Comparison of ENCODE assay signal across 37 cellular contexts in the genomic region with DNA sequence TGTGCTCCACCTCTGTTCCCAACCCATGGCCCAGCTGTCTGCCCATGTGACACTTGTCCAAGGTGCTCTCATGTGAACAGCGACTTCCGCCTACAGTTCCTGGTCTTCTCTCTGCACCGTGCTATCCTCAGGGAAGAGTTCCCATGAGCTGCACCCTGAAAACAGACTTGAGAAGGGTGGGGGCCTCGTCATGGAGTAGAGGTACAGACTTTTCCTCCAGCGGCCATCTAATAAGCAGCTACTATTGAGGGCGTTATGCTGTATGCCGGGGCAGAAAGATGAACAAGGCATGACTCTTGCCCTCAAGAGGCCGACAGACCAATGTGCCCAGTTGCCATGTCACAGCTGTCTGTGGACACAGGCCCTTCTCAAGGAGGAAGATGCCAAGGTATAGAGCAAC. TPM values are rescaled to one million over a fixed set of nuclear protein-coding genes. Genes with fewer than 3 reads are reported as not detected.
"Had no signal": no experiment of that assay in that cellular context is flagged by ENCODE, and none has a peak within 500 bp of the region (broad histone marks: within the 10 kb centered on the region; RNA-seq: fewer than 3 reads in every experiment).

No MANE protein-coding gene starts in this region.

- H3K9me3 Mint-ChIP-seq: activated CD4-positive, alpha-beta memory T cell treated with anti-CD3 and anti-CD28 coated beads for 36 hours; activated CD4-positive, alpha-beta T cell treated with anti-CD3 and anti-CD28 coated beads, Interleukin-2, amount 10 ng/mL, durations not matched to agents 24 days and 14 days; activated naive CD4-positive, alpha-beta T cell treated with anti-CD3 and anti-CD28 coated beads for 36 hours; activated naive CD4-positive, alpha-beta T cell treated with anti-CD3 and anti-CD28 coated beads, Interleukin-2, amount 50 U/mL, for 24 hours; activated naive CD8-positive, alpha-beta T cell treated with anti-CD3 and anti-CD28 coated beads for 36 hours; activated naive CD8-positive, alpha-beta T cell treated with anti-CD3 and anti-CD28 coated beads, Interleukin-2, amount 50 U/mL, for 24 hours; activated T-helper 1 cell treated with anti-CD3 and anti-CD28 coated beads, Interleukin-12 subunit alpha, Interleukin-12 subunit beta, Interleukin-2, Interleukin-4 antibody, amounts not matched to agents 30 ng/mL and 10 ng/mL and 1 ng/mL, durations not matched to agents 14 hours and 24 hours and 36 hours; activated T-helper 2 cell treated with anti-CD3 and anti-CD28 coated beads, Interferon-gamma antibody, Interleukin-2, Interleukin-4, amounts not matched to agents 10 μg/mL and 5 μg/mL and 100 μg/mL, durations not matched to agents 14 hours and 24 hours and 36 hours had no signal

- H3K36me3 Mint-ChIP-seq: activated CD4-positive, alpha-beta memory T cell treated with anti-CD3 and anti-CD28 coated beads for 36 hours; activated CD8-positive, alpha-beta memory T cell treated with anti-CD3 and anti-CD28 coated beads, Interleukin-2, amount 10 ng/mL, durations not matched to agents 7 days and 5 days; activated naive CD4-positive, alpha-beta T cell treated with anti-CD3 and anti-CD28 coated beads, Interleukin-2, amount 50 U/mL, for 24 hours; activated naive CD8-positive, alpha-beta T cell treated with anti-CD3 and anti-CD28 coated beads for 36 hours had no signal

- H3K4me3 Mint-ChIP-seq: activated CD4-positive, alpha-beta memory T cell treated with anti-CD3 and anti-CD28 coated beads for 36 hours; activated CD4-positive, alpha-beta T cell treated with anti-CD3 and anti-CD28 coated beads for 36 hours; activated CD4-positive, alpha-beta T cell treated with anti-CD3 and anti-CD28 coated beads, Interleukin-2, amount 10 ng/mL, durations not matched to agents 24 days and 14 days; activated CD8-positive, alpha-beta memory T cell treated with anti-CD3 and anti-CD28 coated beads, Interleukin-2, amount 10 ng/mL, durations not matched to agents 7 days and 5 days; activated CD8-positive, alpha-beta T cell treated with anti-CD3 and anti-CD28 coated beads, Interleukin-2, amount 10 ng/mL, durations not matched to agents 7 days and 5 days; activated naive CD4-positive, alpha-beta T cell treated with anti-CD3 and anti-CD28 coated beads for 36 hours; activated naive CD4-positive, alpha-beta T cell treated with anti-CD3 and anti-CD28 coated beads, Interleukin-2, amount 50 U/mL, for 24 hours; activated naive CD8-positive, alpha-beta T cell treated with anti-CD3 and anti-CD28 coated beads for 36 hours; activated naive CD8-positive, alpha-beta T cell treated with anti-CD3 and anti-CD28 coated beads, Interleukin-2, amount 50 U/mL, for 24 hours; activated T-helper 1 cell treated with anti-CD3 and anti-CD28 coated beads, Interleukin-12 subunit alpha, Interleukin-12 subunit beta, Interleukin-2, Interleukin-4 antibody, amounts not matched to agents 30 ng/mL and 10 ng/mL and 1 ng/mL, durations not matched to agents 14 hours and 24 hours and 36 hours; effector memory CD8-positive, alpha-beta T cell had no signal

- H3K4me1 Mint-ChIP-seq: activated CD4-positive, alpha-beta T cell treated with anti-CD3 and anti-CD28 coated beads for 36 hours; activated CD4-positive, alpha-beta T cell treated with anti-CD3 and anti-CD28 coated beads, Interleukin-2, amount 10 ng/mL, durations not matched to agents 24 days and 14 days; activated CD8-positive, alpha-beta memory T cell treated with anti-CD3 and anti-CD28 coated beads, Interleukin-2, amount 10 ng/mL, durations not matched to agents 7 days and 5 days; activated naive CD4-positive, alpha-beta T cell treated with anti-CD3 and anti-CD28 coated beads, Interleukin-2, amount 50 U/mL, for 24 hours; activated naive CD8-positive, alpha-beta T cell treated with anti-CD3 and anti-CD28 coated beads for 36 hours; activated naive CD8-positive, alpha-beta T cell treated with anti-CD3 and anti-CD28 coated beads, Interleukin-2, amount 50 U/mL, for 24 hours had no signal

- DNase-seq: activated CD4-positive, alpha-beta memory T cell treated with anti-CD3 and anti-CD28 coated beads for 36 hours; activated CD4-positive, alpha-beta T cell treated with anti-CD3 and anti-CD28 coated beads for 36 hours; activated CD4-positive, alpha-beta T cell treated with anti-CD3 and anti-CD28 coated beads, Interleukin-2, amount 10 ng/mL, durations not matched to agents 24 days and 14 days; activated CD4-positive, CD25-positive, alpha-beta regulatory T cell; activated CD4-positive, CD25-positive, alpha-beta regulatory T cell treated with anti-CD3 and anti-CD28 coated beads, Interleukin-2, amount 50 U/mL, for 72 hours; activated CD8-positive, alpha-beta memory T cell treated with anti-CD3 and anti-CD28 coated beads, Interleukin-2, amount 10 ng/mL, durations not matched to agents 7 days and 5 days; activated CD8-positive, alpha-beta memory T cell treated with anti-CD3 and anti-CD28 coated beads, Interleukin-2, amount 50 U/mL, for 4 hours; activated CD8-positive, alpha-beta T cell treated with anti-CD3 and anti-CD28 coated beads, Interleukin-2, amount 10 ng/mL, durations not matched to agents 7 days and 5 days; activated effector memory CD4-positive, alpha-beta T cell treated with anti-CD3 and anti-CD28 coated beads, Interleukin-2, amount 50 U/mL, for 16 hours; activated naive CD4-positive, alpha-beta T cell treated with anti-CD3 and anti-CD28 coated beads for 36 hours; activated naive CD8-positive, alpha-beta T cell treated with anti-CD3 and anti-CD28 coated beads for 36 hours; activated naive CD8-positive, alpha-beta T cell treated with anti-CD3 and anti-CD28 coated beads, Interleukin-2, amount 50 U/mL, for 24 hours; activated T-cell treated with anti-CD3 and anti-CD28 coated beads, Interleukin-2, amount 50 U/mL, for 1 hour; activated T-cell treated with anti-CD3 and anti-CD28 coated beads, Interleukin-2, amount 50 U/mL, for 48 hours; adrenal gland; amygdala; aorta; body of pancreas; caudate nucleus; cortex of kidney; dermis blood vessel endothelial cell; effector CD4-positive, alpha-beta T cell; effector memory CD8-positive, alpha-beta T cell; erythroblast; esophagus squamous epithelium; foreskin melanocyte; T-helper 2 cell had no signal

- ATAC-seq: activated CD4-positive, alpha-beta T cell treated with anti-CD3 and anti-CD28 coated beads for 36 hours; activated CD8-positive, alpha-beta memory T cell treated with anti-CD3 and anti-CD28 coated beads, Interleukin-2, amount 10 ng/mL, durations not matched to agents 7 days and 5 days; activated CD8-positive, alpha-beta T cell treated with anti-CD3 and anti-CD28 coated beads, Interleukin-2, amount 10 ng/mL, durations not matched to agents 7 days and 5 days; activated naive CD8-positive, alpha-beta T cell treated with anti-CD3 and anti-CD28 coated beads, Interleukin-2, amount 50 U/mL, for 24 hours; body of pancreas; effector memory CD8-positive, alpha-beta T cell; gastroesophageal sphincter had no signal

- H3K4me3 ChIP-seq: adrenal gland, body of pancreas, esophagus squamous epithelium, gastroesophageal sphincter had no signal

- H3K4me1 ChIP-seq: adrenal gland, body of pancreas, esophagus squamous epithelium, gastroesophageal sphincter had no signal

- H3K27me3 Mint-ChIP-seq: activated CD4-positive, alpha-beta T cell treated with anti-CD3 and anti-CD28 coated beads, Interleukin-2, amount 10 ng/mL, durations not matched to agents 24 days and 14 days; activated CD8-positive, alpha-beta memory T cell treated with anti-CD3 and anti-CD28 coated beads, Interleukin-2, amount 10 ng/mL, durations not matched to agents 7 days and 5 days had no signal

- H3K36me3 ChIP-seq: adrenal gland, esophagus squamous epithelium, gastroesophageal sphincter had no signal

- H3K27ac Mint-ChIP-seq: activated CD4-positive, alpha-beta memory T cell treated with anti-CD3 and anti-CD28 coated beads for 36 hours; activated CD4-positive, alpha-beta T cell treated with anti-CD3 and anti-CD28 coated beads for 36 hours; activated CD4-positive, alpha-beta T cell treated with anti-CD3 and anti-CD28 coated beads, Interleukin-2, amount 10 ng/mL, durations not matched to agents 24 days and 14 days; activated CD8-positive, alpha-beta memory T cell treated with anti-CD3 and anti-CD28 coated beads, Interleukin-2, amount 10 ng/mL, durations not matched to agents 7 days and 5 days; activated CD8-positive, alpha-beta T cell treated with anti-CD3 and anti-CD28 coated beads, Interleukin-2, amount 10 ng/mL, durations not matched to agents 7 days and 5 days; activated naive CD4-positive, alpha-beta T cell treated with anti-CD3 and anti-CD28 coated beads for 36 hours; activated naive CD4-positive, alpha-beta T cell treated with anti-CD3 and anti-CD28 coated beads, Interleukin-2, amount 50 U/mL, for 24 hours; activated naive CD8-positive, alpha-beta T cell treated with anti-CD3 and anti-CD28 coated beads for 36 hours; activated naive CD8-positive, alpha-beta T cell treated with anti-CD3 and anti-CD28 coated beads, Interleukin-2, amount 50 U/mL, for 24 hours; activated T-helper 1 cell treated with anti-CD3 and anti-CD28 coated beads, Interleukin-12 subunit alpha, Interleukin-12 subunit beta, Interleukin-2, Interleukin-4 antibody, amounts not matched to agents 30 ng/mL and 10 ng/mL and 1 ng/mL, durations not matched to agents 14 hours and 24 hours and 36 hours; activated T-helper 2 cell treated with anti-CD3 and anti-CD28 coated beads, Interferon-gamma antibody, Interleukin-2, Interleukin-4, amounts not matched to agents 10 μg/mL and 5 μg/mL and 100 μg/mL, durations not matched to agents 14 hours and 24 hours and 36 hours; effector memory CD8-positive, alpha-beta T cell had no signal

- H3K27me3 ChIP-seq: adrenal gland, body of pancreas had no signal

- H3K27ac ChIP-seq: adrenal gland, body of pancreas, esophagus squamous epithelium, gastroesophageal sphincter had no signal

- H3K9me3 ChIP-seq: adrenal gland, body of pancreas, esophagus squamous epithelium had no signal

RNA-seq across cellular contexts. Expression of gene LYZL1, which starts 25.4 kb away (rescaled TPM):
- total RNA-seq: activated CD4-positive, alpha-beta memory T cell treated with anti-CD3 and anti-CD28 coated beads for 36 hours; activated CD4-positive, alpha-beta T cell treated with anti-CD3 and anti-CD28 coated beads for 36 hours; activated CD4-positive, alpha-beta T cell treated with anti-CD3 and anti-CD28 coated beads, Interleukin-2, amount 10 ng/mL, durations not matched to agents 24 days and 14 days; activated CD8-positive, alpha-beta memory T cell treated with anti-CD3 and anti-CD28 coated beads for 36 hours; activated CD8-positive, alpha-beta memory T cell treated with anti-CD3 and anti-CD28 coated beads, Interleukin-2, amount 10 ng/mL, durations not matched to agents 7 days and 5 days; activated CD8-positive, alpha-beta T cell treated with anti-CD3 and anti-CD28 coated beads, Interleukin-2, amount 10 ng/mL, durations not matched to agents 7 days and 5 days; activated naive CD4-positive, alpha-beta T cell treated with anti-CD3 and anti-CD28 coated beads for 36 hours; activated naive CD8-positive, alpha-beta T cell treated with anti-CD3 and anti-CD28 coated beads for 36 hours; activated T-helper 1 cell treated with anti-CD3 and anti-CD28 coated beads, Interleukin-12 subunit alpha, Interleukin-12 subunit beta, Interleukin-2, Interleukin-4 antibody, amounts not matched to agents 30 ng/mL and 10 ng/mL and 1 ng/mL, durations not matched to agents 14 hours and 24 hours and 36 hours; activated T-helper 2 cell treated with anti-CD3 and anti-CD28 coated beads, Interferon-gamma antibody, Interleukin-2, Interleukin-4, amounts not matched to agents 10 μg/mL and 5 μg/mL and 100 μg/mL, durations not matched to agents 14 hours and 24 hours and 36 hours; adrenal gland; aorta; body of pancreas; chondrocyte; dermis blood vessel endothelial cell; esophagus squamous epithelium; fibroblast of lung; fibroblast of villous mesenchyme; gastroesophageal sphincter; glomerular endothelial cell; T-helper 1 cell treated with Interleukin-12 subunit alpha and Interleukin-12 subunit beta and Interleukin-4 antibody, amounts not matched to agents 30 ng/mL and 1 ng/mL, for 36 hours had no signal
